ENCODE assay signal across 25 cellular contexts in genomic region chr5:180052211-180052818, GRCh38. TPM values are rescaled to one million over a fixed set of nuclear protein-coding genes. Genes with fewer than 3 reads are reported as not detected.
A peak's percentile ranks its signal among the peaks of the same experiment; 100 is the strongest.
DNase-seq lines count a peak whose midpoint lies in the region; ATAC-seq and TF ChIP-seq lines count a peak whose summit lies in the region.
"Had no signal": no experiment of that assay in that cellular context is flagged by ENCODE, and none has a peak within 500 bp of the region (broad histone marks: within the 10 kb centered on the region; RNA-seq: fewer than 3 reads in every experiment).

No MANE protein-coding gene starts in this region.

- peak; percentile 67 for DNase-seq in NCI-H69 (lab: John Stamatoyannopoulos, UW)
- no peak for DNase-seq in WTC11 (ENCODE audit: low spot score)
- peak; percentile 37 for DNase-seq in cerebellum (ENCODE audit: low spot score)
- DNase-seq in stimulated activated naive CD8-positive, alpha-beta T cell treated with anti-CD3 and anti-CD28 coated beads, Interleukin-15, amount 100 ng/mL, for 72 hours: no peak
- no peak for DNase-seq in stomach
- DNase-seq: BE2C, Calu3, DMS79 treated with DMSO at 0.1 percent for 48 hours, GM23248, H7, Kasumi-1, MV-4-11, NCI-H1105, NCI-H146, NCI-H1930, NCI-H2107, NCI-H446, NCI-H524 treated with DMSO at 0.1 percent for 48 hours, NCI-H82, Right ventricle myocardium superior, RPMI8226 had no signal

- ATAC-seq in WTC11: no peak
- ATAC-seq in stimulated activated naive CD8-positive, alpha-beta T cell treated with anti-CD3 and anti-CD28 coated beads, Interleukin-15, amount 100 ng/mL, for 72 hours: peak; percentile 46
- ATAC-seq in GM21528 (IDR thresholded peaks at IDR 0.05; ENCODE audit: low FRiP score, unreplicated experiment): no peak
- ATAC-seq in esophagus mucosa: no peak
- ATAC-seq: HepG2 had no signal

- H3K27ac Mint-ChIP-seq in WTC11: 0 out of 2 replicates have a peak overlapping the region, but pooled peaks have one; percentile 10
- no peak overlapping the region for H3K27ac Mint-ChIP-seq in stimulated activated naive CD8-positive, alpha-beta T cell treated with anti-CD3 and anti-CD28 coated beads, Interleukin-15, amount 100 ng/mL, for 72 hours

- no peak for TF ChIP-seq POLR2A in stomach (IDR thresholded peaks at IDR 0.05)

- peaks cover 6% of the 10 kb centered on the region for H3K9me3 Mint-ChIP-seq in WTC11
- H3K9me3 Mint-ChIP-seq in stimulated activated naive CD8-positive, alpha-beta T cell treated with anti-CD3 and anti-CD28 coated beads, Interleukin-15, amount 100 ng/mL, for 72 hours: no peaks in the 10 kb centered on the region

- no peak overlapping the region for H3K4me3 ChIP-seq in stomach
- H3K4me3 ChIP-seq: GM23248, SJSA1 had no signal

- POLR2A ChIA-PET in WTC11 (lab: Charles Lee): no interaction called here

- TF ChIP-seq CTCF in WTC11 (IDR thresholded peaks at IDR 0.05) (no peak), stomach (IDR thresholded peaks at IDR 0.05) (no peak)

- TF ChIP-seq EP300 in stomach (IDR thresholded peaks at IDR 0.05): no peak

- H3K27me3 ChIP-seq in stomach: no peaks in the 10 kb centered on the region
- H3K27me3 ChIP-seq: BE2C, SJSA1 had no signal

- WGBS in stomach, 5 donors: 83 to 93% (median 89%) methylated on average over 5 of the region's 5 CpGs

- CTCF ChIA-PET in WTC11 (lab: Charles Lee): interaction anchor here (1.1 to 1.8 kb wide), 3 partner anchors 28 to 251 kb away, joined by 3 to 10 read pairs (median 4); no protein-coding TSS in a partner anchor

- H3K9me3 ChIP-seq in stomach: no peaks in the 10 kb centered on the region
- H3K9me3 ChIP-seq: BE2C, SJSA1 had no signal

- intact Hi-C loops in stomach (cut with DNase I; ENCODE audit: low total_unique reads): no loop called here

- peaks cover 9 to 62% (median 41%) of the 10 kb centered on the region in 4 donors for H3K4me1 ChIP-seq in stomach
- H3K4me1 ChIP-seq: BE2C, SJSA1 had no signal

- H3K27me3 Mint-ChIP-seq in WTC11 (ENCODE audit: low read depth): no peaks in the 10 kb centered on the region
- no peaks in the 10 kb centered on the region for H3K27me3 Mint-ChIP-seq in stimulated activated naive CD8-positive, alpha-beta T cell treated with anti-CD3 and anti-CD28 coated beads, Interleukin-15, amount 100 ng/mL, for 72 hours

- H3K36me3 ChIP-seq in stomach: no peaks in the 10 kb centered on the region
- H3K36me3 ChIP-seq: BE2C, SJSA1 had no signal

- H3K4me1 Mint-ChIP-seq in WTC11: peaks cover 65% of the 10 kb centered on the region
- peaks cover 10% of the 10 kb centered on the region for H3K4me1 Mint-ChIP-seq in stimulated activated naive CD8-positive, alpha-beta T cell treated with anti-CD3 and anti-CD28 coated beads, Interleukin-15, amount 100 ng/mL, for 72 hours

- no peak overlapping the region for H3K4me3 Mint-ChIP-seq in WTC11
- no peak overlapping the region for H3K4me3 Mint-ChIP-seq in stimulated activated naive CD8-positive, alpha-beta T cell treated with anti-CD3 and anti-CD28 coated beads, Interleukin-15, amount 100 ng/mL, for 72 hours

- peaks cover 11% of the 10 kb centered on the region for H3K36me3 Mint-ChIP-seq in WTC11

- H3K27ac ChIP-seq in stomach: no peak overlapping the region
- H3K27ac ChIP-seq: GM23248, SJSA1 had no signal

TF ChIP-seq in WTC11, 78 proteins besides CTCF, POLR2A, EP300 and RAD21:
- TF ChIP-seq CDX4 (CRISPR knock-in tag; IDR thresholded peaks at IDR 0.05; ENCODE audit: borderline replicate concordance): no peak

RNA-seq across cellular contexts. Expression of gene RNF130, which starts 19.2 kb away (rescaled TPM):
- total RNA-seq in WTC11 (2021): 56.2 to 61.0 TPM (median 58.5 TPM) in 3 replicates
- 132 TPM for total RNA-seq in cerebellum
- total RNA-seq in stomach: 10 to 100 TPM; 27.0 to 87.8 (median 73.2) TPM
- polyA plus RNA-seq in stomach: 10 to 100 TPM; 36.9 to 47.8 (median 39.5) TPM
- total RNA-seq in esophagus mucosa: 13.7 TPM

Comparison
In these comparisons a context has a peak if more than half of its experiments do, and no peak if none do; other contexts are left out.
1. DNase-seq: peak in NCI-H69 (single experiment) and cerebellum (single experiment); none in WTC11 (single experiment), stimulated activated naive CD8-positive, alpha-beta T cell treated with anti-CD3 and anti-CD28 coated beads, Interleukin-15, amount 100 ng/mL, for 72 hours (0 of 2) and stomach (single experiment).